Comparison of ENCODE assay signal across 1 cellular context in genomic region chr3:61861410-61861809, GRCh38.
TF ChIP-seq lines count a peak whose summit lies in the region.

No MANE protein-coding gene starts in this region.

TF ChIP-seq in GM23338, 12 proteins besides CTCF, POLR2A, EP300 and RAD21 (continued from another document):
- TF ChIP-seq REST (IDR thresholded peaks at IDR 0.05; ENCODE audit: unreplicated experiment) (no peak), ETS1 (IDR thresholded peaks at IDR 0.05) (no peak), CREB1 (CRISPR knock-in tag; IDR thresholded peaks at IDR 0.05; ENCODE audit: low read depth) (no peak), EZH2 (IDR thresholded peaks at IDR 0.05; ENCODE audit: low read depth, unreplicated experiment) (no peak), ZNF114 (CRISPR knock-in tag; IDR thresholded peaks at IDR 0.05) (no peak), POLR2AphosphoS5 (IDR thresholded peaks at IDR 0.05; ENCODE audit: low read depth) (no peak), JUNB (IDR thresholded peaks at IDR 0.05; ENCODE audit: unreplicated experiment) (no peak)
